1 cellular context compared by ENCODE assay signal in the genomic region with DNA sequence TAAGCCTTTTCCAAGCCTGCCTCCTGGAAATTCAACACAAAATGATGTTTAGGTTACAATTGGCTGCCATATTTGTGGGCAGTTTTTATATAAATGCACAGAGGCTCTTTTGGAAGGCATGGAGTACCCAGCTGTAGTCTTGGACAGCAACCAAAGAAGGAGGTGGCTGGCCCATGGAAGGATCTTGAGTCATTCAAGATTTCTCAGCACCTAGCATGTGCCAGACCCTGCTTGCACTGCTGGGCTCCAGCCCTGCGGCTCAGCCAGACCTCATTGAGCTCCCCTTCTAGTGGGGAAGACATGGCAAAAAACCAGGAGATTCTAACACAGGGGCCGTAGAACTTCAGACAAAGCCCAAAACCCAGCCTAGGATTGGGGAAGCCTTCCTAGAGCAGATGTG.
TF ChIP-seq lines count a peak whose summit lies in the region.

No MANE protein-coding gene starts in this region.

TF ChIP-seq in SK-N-SH treated with all-trans-retinoic acid at 6 μM for 48 hours, 23 proteins besides CTCF, POLR2A, EP300 and RAD21 (continued from another document):
- TF ChIP-seq, protein P1, sequence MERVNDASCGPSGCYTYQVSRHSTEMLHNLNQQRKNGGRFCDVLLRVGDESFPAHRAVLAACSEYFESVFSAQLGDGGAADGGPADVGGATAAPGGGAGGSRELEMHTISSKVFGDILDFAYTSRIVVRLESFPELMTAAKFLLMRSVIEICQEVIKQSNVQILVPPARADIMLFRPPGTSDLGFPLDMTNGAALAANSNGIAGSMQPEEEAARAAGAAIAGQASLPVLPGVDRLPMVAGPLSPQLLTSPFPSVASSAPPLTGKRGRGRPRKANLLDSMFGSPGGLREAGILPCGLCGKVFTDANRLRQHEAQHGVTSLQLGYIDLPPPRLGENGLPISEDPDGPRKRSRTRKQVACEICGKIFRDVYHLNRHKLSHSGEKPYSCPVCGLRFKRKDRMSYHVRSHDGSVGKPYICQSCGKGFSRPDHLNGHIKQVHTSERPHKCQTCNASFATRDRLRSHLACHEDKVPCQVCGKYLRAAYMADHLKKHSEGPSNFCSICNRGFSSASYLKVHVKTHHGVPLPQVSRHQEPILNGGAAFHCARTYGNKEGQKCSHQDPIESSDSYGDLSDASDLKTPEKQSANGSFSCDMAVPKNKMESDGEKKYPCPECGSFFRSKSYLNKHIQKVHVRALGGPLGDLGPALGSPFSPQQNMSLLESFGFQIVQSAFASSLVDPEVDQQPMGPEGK (CRISPR knock-in tag; IDR thresholded peaks at IDR 0.05; ENCODE audit: borderline replicate concordance), result no peak
- TF ChIP-seq BACH2 (CRISPR knock-in tag; IDR thresholded peaks at IDR 0.05; ENCODE audit: borderline replicate concordance), result no peak
TF ChIP-seq in SK-N-SH treated with all-trans-retinoic acid at 6 μM for 48 hours: peak in this region for 0.
